Comparison of ENCODE assay signal across 30 cellular contexts in genomic region chr18:29660777-29661176, GRCh38.
"Had no signal": no experiment of that assay in that cellular context is flagged by ENCODE, and none has a peak within 500 bp of the region (broad histone marks: within the 10 kb centered on the region; RNA-seq: fewer than 3 reads in every experiment).

No MANE protein-coding gene starts in this region.

- H3K36me3 ChIP-seq: adrenal gland, breast epithelium had no signal

- H3K4me3 ChIP-seq: adrenal gland, body of pancreas, breast epithelium had no signal

- H3K4me1 ChIP-seq: adrenal gland, body of pancreas, breast epithelium had no signal

- DNase-seq: activated B cell treated with CpG ODN at 0.5 μM for 24 hours; activated CD4-positive, alpha-beta memory T cell treated with anti-CD3 and anti-CD28 coated beads for 36 hours; activated CD4-positive, alpha-beta T cell treated with anti-CD3 and anti-CD28 coated beads for 4 hours; activated CD4-positive, alpha-beta T cell treated with anti-CD3 and anti-CD28 coated beads, Interleukin-2, amount 50 U/mL, for 1 hour; activated CD4-positive, CD25-positive, alpha-beta regulatory T cell treated with anti-CD3 and anti-CD28 coated beads, Interleukin-2, amount 50 U/mL, for 72 hours; activated CD8-positive, alpha-beta memory T cell treated with anti-CD3 and anti-CD28 coated beads, Interleukin-2, amount 50 U/mL, for 4 hours; activated gamma-delta T cell treated with Interleukin-2 at 50 U/mL for 16 hours; activated naive CD4-positive, alpha-beta T cell treated with anti-CD3 and anti-CD28 coated beads for 36 hours; activated T-cell treated with anti-CD3 and anti-CD28 coated beads for 4 hours; activated T-cell treated with anti-CD3 and anti-CD28 coated beads, Interleukin-2, amount 50 U/mL, for 4 hours; adrenal gland; body of pancreas; caudate nucleus; Karpas-422; KBM-7; NCI-H1105; NCI-H1417 treated with DMSO at 0.1 percent for 48 hours; NCI-H1694; NCI-H1930; NCI-H2081 treated with DMSO at 0.1 percent for 48 hours; NCI-H345; NCI-H524 treated with DMSO at 0.1 percent for 48 hours; SW 1271; T-helper 1 cell; T-helper 2 cell; T-helper 9 cell had no signal

- H3K27ac ChIP-seq: adrenal gland, body of pancreas, breast epithelium, VCaP had no signal

- ATAC-seq: activated naive CD4-positive, alpha-beta T cell treated with anti-CD3 and anti-CD28 coated beads, Interleukin-2, amount 50 U/mL, for 72 hours; activated T-cell treated with anti-CD3 and anti-CD28 coated beads, Interleukin-2, amount 50 U/mL, for 4 hours; body of pancreas; Panc1 had no signal

- H3K27me3 ChIP-seq: adrenal gland, body of pancreas, breast epithelium had no signal

- H3K9me3 ChIP-seq: adrenal gland, body of pancreas, breast epithelium had no signal
